14 cellular contexts compared by ENCODE assay signal in genomic region chr1:14939527-14940284, GRCh38.
DNase-seq lines count a peak whose midpoint lies in the region; ATAC-seq, FAIRE-seq and TF ChIP-seq lines count a peak whose summit lies in the region.
"Had no signal": no experiment of that assay in that cellular context is flagged by ENCODE, and none has a peak within 500 bp of the region (broad histone marks: within the 10 kb centered on the region; RNA-seq: fewer than 3 reads in every experiment).

No MANE protein-coding gene starts in this region.

- no peak for TF ChIP-seq POLR2A in tibial nerve (IDR thresholded peaks at IDR 0.05)

- intact Hi-C loops in lower lobe of right lung (cut with DNase I), result no loop called here

- no peak overlapping the region for H3K27ac Mint-ChIP-seq in type B pancreatic cell
- no peak overlapping the region for H3K27ac Mint-ChIP-seq in T-helper 2 cell treated with Interferon-gamma antibody and Interleukin-4, amounts not matched to agents 5 μg/mL and 100 μg/mL, for 36 hours
- H3K27ac Mint-ChIP-seq: activated CD4-positive, alpha-beta T cell treated with anti-CD3 and anti-CD28 coated beads, Interleukin-2, amount 10 ng/mL, durations not matched to agents 7 days and 5 days; activated naive CD8-positive, alpha-beta T cell treated with anti-CD3 and anti-CD28 coated beads, Interleukin-2, amount 10 ng/mL, durations not matched to agents 7 days and 5 days; CD8-positive, alpha-beta T cell had no signal

- TF ChIP-seq CTCF in lower lobe of right lung (IDR thresholded peaks at IDR 0.05) (no peak), type B pancreatic cell (conservative IDR thresholded peaks at IDR 0.05) (no peak), tibial nerve (IDR thresholded peaks at IDR 0.05) (no peak)

- no peaks in the 10 kb centered on the region for H3K9me3 Mint-ChIP-seq in type B pancreatic cell
- H3K9me3 Mint-ChIP-seq in T-helper 2 cell treated with Interferon-gamma antibody and Interleukin-4, amounts not matched to agents 5 μg/mL and 100 μg/mL, for 36 hours, result no peaks in the 10 kb centered on the region
- H3K9me3 Mint-ChIP-seq: activated CD4-positive, alpha-beta T cell treated with anti-CD3 and anti-CD28 coated beads, Interleukin-2, amount 10 ng/mL, durations not matched to agents 7 days and 5 days; activated naive CD8-positive, alpha-beta T cell treated with anti-CD3 and anti-CD28 coated beads, Interleukin-2, amount 10 ng/mL, durations not matched to agents 7 days and 5 days; CD8-positive, alpha-beta T cell had no signal

- H3K4me3 ChIP-seq in lower lobe of right lung (no peak overlapping the region), tibial nerve (no peak overlapping the region)
- H3K4me3 ChIP-seq: esophagus muscularis mucosa had no signal

- no peaks in the 10 kb centered on the region for H3K27me3 Mint-ChIP-seq in type B pancreatic cell
- no peaks in the 10 kb centered on the region for H3K27me3 Mint-ChIP-seq in T-helper 2 cell treated with Interferon-gamma antibody and Interleukin-4, amounts not matched to agents 5 μg/mL and 100 μg/mL, for 36 hours (ENCODE audit: low read depth)
- H3K27me3 Mint-ChIP-seq: activated CD4-positive, alpha-beta T cell treated with anti-CD3 and anti-CD28 coated beads, Interleukin-2, amount 10 ng/mL, durations not matched to agents 7 days and 5 days; activated naive CD8-positive, alpha-beta T cell treated with anti-CD3 and anti-CD28 coated beads, Interleukin-2, amount 10 ng/mL, durations not matched to agents 7 days and 5 days had no signal

- no peaks in the 10 kb centered on the region for H3K36me3 Mint-ChIP-seq in type B pancreatic cell
- no peaks in the 10 kb centered on the region for H3K36me3 Mint-ChIP-seq in T-helper 2 cell treated with Interferon-gamma antibody and Interleukin-4, amounts not matched to agents 5 μg/mL and 100 μg/mL, for 36 hours (ENCODE audit: low read depth)
- H3K36me3 Mint-ChIP-seq: activated naive CD8-positive, alpha-beta T cell treated with anti-CD3 and anti-CD28 coated beads, Interleukin-2, amount 10 ng/mL, durations not matched to agents 7 days and 5 days; CD8-positive, alpha-beta T cell had no signal

- H3K27me3 ChIP-seq in lower lobe of right lung (ENCODE audit: low read depth), result no peaks in the 10 kb centered on the region
- H3K27me3 ChIP-seq in tibial nerve, result no peaks in the 10 kb centered on the region
- H3K27me3 ChIP-seq: esophagus muscularis mucosa had no signal

- FAIRE-seq in HTR-8/SVneo (lab: Jason Lieb, UNC), result peak; percentile 85

- no peak for TF ChIP-seq EP300 in tibial nerve (IDR thresholded peaks at IDR 0.05)

- no peaks in the 10 kb centered on the region for H3K36me3 ChIP-seq in lower lobe of right lung
- no peaks in the 10 kb centered on the region for H3K36me3 ChIP-seq in tibial nerve
- H3K36me3 ChIP-seq: esophagus muscularis mucosa had no signal

- no peaks in the 10 kb centered on the region for H3K9me3 ChIP-seq in lower lobe of right lung
- no peaks in the 10 kb centered on the region for H3K9me3 ChIP-seq in tibial nerve
- H3K9me3 ChIP-seq: esophagus muscularis mucosa had no signal

- H3K27ac ChIP-seq in lower lobe of right lung (peak overlapping the region; percentile 58), tibial nerve (no peak overlapping the region)

- H3K4me1 ChIP-seq in lower lobe of right lung (peaks cover 38% of the 10 kb centered on the region), tibial nerve (peaks cover 0 to 35% (median 2%) of the 10 kb centered on the region in 4 donors)

- H3K4me3 Mint-ChIP-seq in type B pancreatic cell, result no peak overlapping the region
- H3K4me3 Mint-ChIP-seq in T-helper 2 cell treated with Interferon-gamma antibody and Interleukin-4, amounts not matched to agents 5 μg/mL and 100 μg/mL, for 36 hours, result no peak overlapping the region
- H3K4me3 Mint-ChIP-seq: activated CD4-positive, alpha-beta T cell treated with anti-CD3 and anti-CD28 coated beads, Interleukin-2, amount 10 ng/mL, durations not matched to agents 7 days and 5 days; activated naive CD8-positive, alpha-beta T cell treated with anti-CD3 and anti-CD28 coated beads, Interleukin-2, amount 10 ng/mL, durations not matched to agents 7 days and 5 days; CD8-positive, alpha-beta T cell had no signal

- H3K4me1 Mint-ChIP-seq in type B pancreatic cell (ENCODE audit: unreplicated experiment), result peaks cover 50% of the 10 kb centered on the region
- H3K4me1 Mint-ChIP-seq in T-helper 2 cell treated with Interferon-gamma antibody and Interleukin-4, amounts not matched to agents 5 μg/mL and 100 μg/mL, for 36 hours (ENCODE audit: low read depth), result no peaks in the 10 kb centered on the region
- H3K4me1 Mint-ChIP-seq: activated CD4-positive, alpha-beta T cell treated with anti-CD3 and anti-CD28 coated beads, Interleukin-2, amount 10 ng/mL, durations not matched to agents 7 days and 5 days; activated naive CD8-positive, alpha-beta T cell treated with anti-CD3 and anti-CD28 coated beads, Interleukin-2, amount 10 ng/mL, durations not matched to agents 7 days and 5 days had no signal

- peak; percentile 69 for DNase-seq in AG08396 (ENCODE audit: low spot score)
- peak; percentile 58 for DNase-seq in HTR-8/SVneo (ENCODE audit: insufficient read length, low spot score)
- DNase-seq in cerebellar cortex (ENCODE audit: low spot score), result peak; percentile 72
- DNase-seq in lower lobe of right lung, result no peak
- no peak for DNase-seq in type B pancreatic cell (ENCODE audit: extremely low spot score, unreplicated experiment)
- no peak for DNase-seq in tibial nerve (ENCODE audit: low spot score in 2 of 2)
- no peak for DNase-seq in T-helper 2 cell treated with Interferon-gamma antibody and Interleukin-4, amounts not matched to agents 5 μg/mL and 100 μg/mL, for 36 hours (ENCODE audit: low spot score)
- DNase-seq: activated CD4-positive, alpha-beta T cell treated with anti-CD3 and anti-CD28 coated beads, Interleukin-2, amount 10 ng/mL, durations not matched to agents 7 days and 5 days; activated naive CD8-positive, alpha-beta T cell treated with anti-CD3 and anti-CD28 coated beads, Interleukin-2, amount 10 ng/mL, durations not matched to agents 7 days and 5 days; CD8-positive, alpha-beta T cell; NCI-H1436; stimulated activated CD4-positive, alpha-beta T cell treated with anti-CD3 and anti-CD28 coated beads, Interleukin-2, amount 100 ng/mL, for 24 hours had no signal

- ATAC-seq in lower lobe of right lung, result peak; percentile 42 to 45
- no peak for ATAC-seq in GM21786 (IDR thresholded peaks at IDR 0.05; ENCODE audit: unreplicated experiment)
- ATAC-seq: CD8-positive, alpha-beta T cell had no signal

- WGBS in tibial nerve, 2 donors, result 82 to 85% methylated on average over 9 of the region's 9 CpGs

Comparison
In these comparisons a context has a peak if more than half of its experiments do, and no peak if none do; other contexts are left out.
1. DNase-seq: peak in AG08396 (single experiment), HTR-8/SVneo (single experiment) and cerebellar cortex (single experiment); none in lower lobe of right lung (single experiment), type B pancreatic cell (single experiment), tibial nerve (0 of 2) and T-helper 2 cell treated with Interferon-gamma antibody and Interleukin-4, amounts not matched to agents 5 μg/mL and 100 μg/mL, for 36 hours (single experiment).